ENCODE assay signal across 8 cellular contexts in the genomic region with DNA sequence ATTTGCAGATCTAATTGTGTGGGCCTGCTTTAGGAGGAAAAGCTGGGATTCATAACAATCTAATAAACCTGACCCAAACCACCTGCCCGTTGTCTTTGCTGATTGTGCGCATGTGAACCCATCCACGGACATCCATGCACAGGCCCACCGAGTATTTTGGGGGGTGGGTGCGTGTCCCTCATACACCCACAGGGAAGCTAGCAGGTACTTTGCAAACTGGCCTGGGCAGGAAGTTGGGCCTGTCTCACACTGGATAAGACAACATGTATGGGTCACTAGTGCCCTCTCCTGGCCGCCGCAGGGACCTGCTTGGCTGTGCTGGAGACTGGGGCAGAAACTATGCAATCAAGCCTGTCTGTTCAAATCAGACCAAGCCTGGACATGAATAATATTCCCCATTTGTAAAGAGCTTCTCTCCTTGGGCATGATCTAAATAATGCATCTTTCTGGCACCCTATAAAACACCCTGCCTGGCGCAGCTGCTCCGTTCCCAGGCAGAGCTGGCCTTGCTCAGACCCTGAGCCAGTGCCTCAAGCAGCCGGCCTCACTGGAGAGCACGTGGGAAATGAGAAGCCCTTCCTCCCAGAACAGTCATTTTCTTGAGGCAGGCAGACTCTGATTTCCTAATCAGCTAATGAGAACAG. TPM values are rescaled to one million over a fixed set of nuclear protein-coding genes. Genes with fewer than 3 reads are reported as not detected.
A peak's percentile ranks its signal among the peaks of the same experiment; 100 is the strongest.
DNase-seq lines count a peak whose midpoint lies in the region; ATAC-seq and TF ChIP-seq lines count a peak whose summit lies in the region.

No MANE protein-coding gene starts in this region.

- peaks cover 20% of the 10 kb centered on the region for H3K36me3 Mint-ChIP-seq in activated B cell treated with CpG ODN at 0.5 μM for 24 hours (ENCODE audit: low read depth)

- no peak overlapping the region for H3K4me3 ChIP-seq in AG04450 (ENCODE audit: low read depth, low read length)
- H3K4me3 ChIP-seq in cardiac fibroblast (replicated peaks in 1 of 2; ENCODE audit: low read depth in 2 of 2, low read length in 2 of 2) = no peak overlapping the region

- CTCF ChIA-PET in AG04450 (lab: Charles Lee) (interaction anchor here (0.6 to 6.2 kb wide), 48 partner anchors 8 to 339 kb away, joined by 3 to 128 read pairs (median 4); no protein-coding TSS in a partner anchor), activated B cell treated with CpG ODN at 0.5 μM for 24 hours (lab: Charles Lee) (interaction anchor here (0.6 to 6.5 kb wide), 29 partner anchors 10 to 334 kb away, joined by 3 to 76 read pairs (median 4); partner anchors contain the start of gene ECHDC3)

- no peaks in the 10 kb centered on the region for H3K27me3 Mint-ChIP-seq in activated B cell treated with CpG ODN at 0.5 μM for 24 hours

- ATAC-seq in GM18519 (IDR thresholded peaks at IDR 0.05; ENCODE audit: low FRiP score, unreplicated experiment) = peak; percentile 93
- ATAC-seq in HG03039 (IDR thresholded peaks at IDR 0.05; ENCODE audit: unreplicated experiment) = peak; percentile 91
- peak; percentile 100 for ATAC-seq in activated B cell treated with CpG ODN at 0.5 μM for 24 hours (ENCODE audit: low read depth)

- intact Hi-C loops in activated B cell treated with CpG ODN at 0.5 μM for 24 hours (cut with micrococcal nuclease) = loop anchor here (1.0 to 10.0 kb wide), 5 partner anchors 33 to 645 kb away; no protein-coding TSS in a partner anchor

- H3K9me3 ChIP-seq in AG04450 (ENCODE audit: control insufficient read depth, insufficient read depth, low read length) = peaks cover 4% of the 10 kb centered on the region; the same call in 1 of the 2 replicates

- no peak overlapping the region for H3K4me3 Mint-ChIP-seq in activated B cell treated with CpG ODN at 0.5 μM for 24 hours

- H3K27me3 ChIP-seq in AG04450 (ENCODE audit: control insufficient read depth, insufficient read depth, low read length) = peaks cover 3% of the 10 kb centered on the region

- DNase-seq in AG04450 (ENCODE audit: low read depth, low spot score) (peak; percentile 43), NCI-H2107 treated with DMSO at 0.1 percent for 48 hours (lab: John Stamatoyannopoulos, UW; ENCODE audit: unreplicated experiment) (peak; percentile 16), activated B cell treated with CpG ODN at 0.5 μM for 24 hours (peak; percentile 72), cardiac fibroblast (ENCODE audit: low read depth in 2 of 2) (peak; percentile 88 to 90), kidney glomerular epithelial cell (lab: John Stamatoyannopoulos, UW) (peak; percentile 70)
- DNase-seq in stimulated activated CD4-positive, alpha-beta T cell treated with anti-CD3 and anti-CD28 coated beads, Interleukin-1b, Interleukin-23, amount 100 ng/mL, for 1 hour (ENCODE audit: low read depth in 2 of 2) = peak; percentile 57 to 76

- no peaks in the 10 kb centered on the region for H3K9me3 Mint-ChIP-seq in activated B cell treated with CpG ODN at 0.5 μM for 24 hours

- H3K4me1 Mint-ChIP-seq in activated B cell treated with CpG ODN at 0.5 μM for 24 hours = peaks cover 4% of the 10 kb centered on the region

- peak overlapping the region; percentile 21 for H3K27ac ChIP-seq in AG04450 (ENCODE audit: low read depth, low read length)

- no peak overlapping the region for H3K27ac Mint-ChIP-seq in activated B cell treated with CpG ODN at 0.5 μM for 24 hours

- POLR2A ChIA-PET in AG04450 (lab: Yijun Ruan, JAX) (no interaction called here), activated B cell treated with CpG ODN at 0.5 μM for 24 hours (lab: Charles Lee) (interaction anchor here (0.6 to 1.4 kb wide), 3 partner anchors 31 to 243 kb away, joined by 3 read pairs; no protein-coding TSS in a partner anchor)

- TF ChIP-seq CTCF in AG04450 (IDR thresholded peaks at IDR 0.05; ENCODE audit: low read depth, low read length) = peak; percentile 96
- no peak for TF ChIP-seq CTCF in activated B cell treated with CpG ODN at 0.5 μM for 24 hours (IDR thresholded peaks at IDR 0.05)
- TF ChIP-seq CTCF in cardiac fibroblast (IDR thresholded peaks at IDR 0.05; ENCODE audit: low read depth, low read length) = peak; percentile 97

RNA-seq across cellular contexts. Expression of gene ECHDC3, which starts 15.8 kb away (rescaled TPM):
- polyA plus RNA-seq in AG04450 (2011; rRNA removed) = 1.3 and 1.5 TPM in 2 replicates
- polyA minus RNA-seq in AG04450 (2011; rRNA and poly(A)+ RNA removed) = 1.4 TPM in 2 replicates
- total RNA-seq in activated B cell treated with CpG ODN at 0.5 μM for 24 hours = 10.1 and 12.5 TPM in 2 replicates

Comparison
In these comparisons a context has a peak if more than half of its experiments do, and no peak if none do; other contexts are left out.
1. DNase-seq: peak in every context shown above with its lines; median percentile 89 in cardiac fibroblast; 72 in activated B cell treated with CpG ODN at 0.5 μM for 24 hours; 70 in kidney glomerular epithelial cell; 66 in stimulated activated CD4-positive, alpha-beta T cell treated with anti-CD3 and anti-CD28 coated beads, Interleukin-1b, Interleukin-23, amount 100 ng/mL, for 1 hour; 43 in AG04450; 16 in NCI-H2107 treated with DMSO at 0.1 percent for 48 hours.